ENCODE assay signal across 9 cellular contexts in genomic region chr11:62710001-62710345, GRCh38. TPM values are rescaled to one million over a fixed set of nuclear protein-coding genes. Genes with fewer than 3 reads are reported as not detected.
DNase-seq lines count a peak whose midpoint lies in the region; ATAC-seq, FAIRE-seq and TF ChIP-seq lines count a peak whose summit lies in the region.
"Had no signal": no experiment of that assay in that cellular context is flagged by ENCODE, and none has a peak within 500 bp of the region (broad histone marks: within the 10 kb centered on the region; RNA-seq: fewer than 3 reads in every experiment).

No MANE protein-coding gene starts in this region.

- H3K27ac ChIP-seq in cardiac muscle cell, result peak overlapping the region; percentile 99
- peak overlapping the region; percentile 91 for H3K27ac ChIP-seq in neutrophil

- H3K4me1 ChIP-seq in cardiac muscle cell (ENCODE audit: low read depth) (peaks cover 25% of the 10 kb centered on the region), endocrine pancreas (ENCODE audit: control insufficient read depth, insufficient read depth, low read length) (peaks cover 9% of the 10 kb centered on the region), neutrophil (ENCODE audit: control insufficient read depth in 1 of 2, insufficient read depth in 1 of 2, low read depth in 1 of 2, low read length in 1 of 2) (peaks cover 39 to 42% of the 10 kb centered on the region in 2 experiments)

- no peak for TF ChIP-seq CTCF in cardiac muscle cell (IDR thresholded peaks at IDR 0.05; ENCODE audit: low read depth, low read length)
- no peak for TF ChIP-seq CTCF in neutrophil (IDR thresholded peaks at IDR 0.05)

- H3K9me3 ChIP-seq in cardiac muscle cell (ENCODE audit: low read depth), result no peaks in the 10 kb centered on the region
- H3K9me3 ChIP-seq in endocrine pancreas (ENCODE audit: control insufficient read depth, low read length), result no peaks in the 10 kb centered on the region
- no peaks in the 10 kb centered on the region for H3K9me3 ChIP-seq in neutrophil

- DNase-seq in cardiac muscle cell (ENCODE audit: low read depth in 1 of 2, low spot score in 1 of 2), result peak in 1 of 2 donors; percentile 48
- no peak for DNase-seq in cardiac septum (ENCODE audit: low spot score)
- DNase-seq in GM19239 (ENCODE audit: insufficient read length, low spot score), result no peak
- no peak for DNase-seq in NK-92 treated with Interleukin-12 subunit alpha and Interleukin-12 subunit beta, amount 100 ng/mL, for 24 hours (lab: John Stamatoyannopoulos, UW)
- DNase-seq in NCI-H2171 (lab: John Stamatoyannopoulos, UW), result no peak

- intact Hi-C loops in cardiac septum (cut with DNase I), result no loop called here

- H3K27me3 ChIP-seq in cardiac muscle cell, result no peaks in the 10 kb centered on the region
- no peaks in the 10 kb centered on the region for H3K27me3 ChIP-seq in endocrine pancreas (ENCODE audit: control insufficient read depth, insufficient read depth, low read length)
- no peaks in the 10 kb centered on the region for H3K27me3 ChIP-seq in neutrophil

- H3K36me3 ChIP-seq in cardiac muscle cell (peaks cover 32% of the 10 kb centered on the region), endocrine pancreas (ENCODE audit: control insufficient read depth, insufficient read depth, low read length) (no peaks in the 10 kb centered on the region), neutrophil (peaks cover 41% of the 10 kb centered on the region)

- H3K9ac ChIP-seq in endocrine pancreas (ENCODE audit: control insufficient read depth, insufficient read depth, low read length), result peak overlapping the region; percentile 63

- no peak for FAIRE-seq in GM19239 (lab: Jason Lieb, UNC)

- no peak for ATAC-seq in SK-N-SH treated with all-trans-retinoic acid at 6 μM for 48 hours

- H3K4me3 ChIP-seq in cardiac muscle cell, result peak overlapping the region; percentile 32
- H3K4me3 ChIP-seq in endocrine pancreas (ENCODE audit: control insufficient read depth, insufficient read depth, low read length), result peak overlapping the region; percentile 61
- H3K4me3 ChIP-seq in neutrophil (ENCODE audit: low read depth in 1 of 2, low read length in 1 of 2), result peak overlapping the region; percentile 76 to 86

TF ChIP-seq in SK-N-SH treated with all-trans-retinoic acid at 6 μM for 48 hours, 23 proteins besides CTCF, POLR2A, EP300 and RAD21:
- no peak for TF ChIP-seq GLIS3 (CRISPR knock-in tag; IDR thresholded peaks at IDR 0.05)
- TF ChIP-seq CREB5 (CRISPR knock-in tag; IDR thresholded peaks at IDR 0.05; ENCODE audit: low read depth), result 0 out of 2 replicates have a peak, but pooled peaks have one; percentile 25

RNA-seq across cellular contexts. Expression of gene GNG3, which starts 2.5 kb away (rescaled TPM):
- 0.67 TPM in 1 of 2 replicates, not detected in the other for total RNA-seq in cardiac muscle cell
- 2.6 and 3.0 TPM in 2 replicates for polyA plus RNA-seq in cardiac muscle cell
- 0.27 TPM for total RNA-seq in cardiac septum
- total RNA-seq: dermis microvascular lymphatic vessel endothelial cell had no signal

RNA-seq across cellular contexts. Expression of gene BSCL2, which starts 2.7 kb away (rescaled TPM):
- 70.3 and 73.8 TPM in 2 replicates for total RNA-seq in cardiac muscle cell
- 73.7 and 79.2 TPM in 2 replicates for polyA plus RNA-seq in cardiac muscle cell
- 13.3 TPM for total RNA-seq in cardiac septum

RNA-seq across cellular contexts. Expression of gene HNRNPUL2, which starts 17.3 kb away (rescaled TPM):
- 13.7 and 20.0 TPM in 2 replicates for total RNA-seq in cardiac muscle cell
- 2.9 and 3.2 TPM in 2 replicates for polyA plus RNA-seq in cardiac muscle cell
- 34.8 TPM for total RNA-seq in cardiac septum

RNA-seq across cellular contexts. Expression of gene TTC9C, which starts 18.3 kb away (rescaled TPM):
- 36.3 and 37.3 TPM in 2 replicates for total RNA-seq in cardiac muscle cell
- polyA plus RNA-seq in cardiac muscle cell, result 39.0 and 45.1 TPM in 2 replicates
- 13.6 TPM for total RNA-seq in cardiac septum

RNA-seq across cellular contexts. Expression of gene LRRN4CL, which starts 20.6 kb away (rescaled TPM):
- total RNA-seq in cardiac muscle cell (0.81 and 1.9 TPM in 2 replicates), cardiac septum (2.9 TPM)
- 0.24 TPM in 1 of 2 replicates, not detected in the other for polyA plus RNA-seq in cardiac muscle cell
